ENCODE assay signal across 8 cellular contexts in genomic region chr17:38672788-38673713, GRCh38. TPM values are rescaled to one million over a fixed set of nuclear protein-coding genes. Genes with fewer than 3 reads are reported as not detected.
DNase-seq lines count a peak whose midpoint lies in the region; ATAC-seq and TF ChIP-seq lines count a peak whose summit lies in the region.

No MANE protein-coding gene starts in this region.

- peaks cover 53% of the 10 kb centered on the region for H3K27me3 Mint-ChIP-seq in T-helper 2 cell treated with Interferon-gamma antibody and Interleukin-4, amounts not matched to agents 5 μg/mL and 100 μg/mL, for 36 hours (ENCODE audit: low read depth)
- peaks cover 47% of the 10 kb centered on the region for H3K27me3 Mint-ChIP-seq in activated B cell treated with CpG ODN at 0.5 μM for 24 hours
- H3K27me3 Mint-ChIP-seq in stimulated activated naive B cell treated with anti-CD40 and anti-IgM and Interleukin-4, amounts not matched to agents 10 μg/mL and 1 μg/mL and 100 μg/mL, for 72 hours, result peaks cover 38 to 40% of the 10 kb centered on the region in 2 donors

- H3K9me3 Mint-ChIP-seq in T-helper 2 cell treated with Interferon-gamma antibody and Interleukin-4, amounts not matched to agents 5 μg/mL and 100 μg/mL, for 36 hours, result no peaks in the 10 kb centered on the region
- H3K9me3 Mint-ChIP-seq in activated B cell treated with CpG ODN at 0.5 μM for 24 hours, result no peaks in the 10 kb centered on the region
- no peaks in the 10 kb centered on the region for H3K9me3 Mint-ChIP-seq in stimulated activated naive B cell treated with anti-CD40 and anti-IgM and Interleukin-4, amounts not matched to agents 10 μg/mL and 1 μg/mL and 100 μg/mL, for 72 hours

- POLR2A ChIA-PET in activated B cell treated with CpG ODN at 0.5 μM for 24 hours (lab: Charles Lee), result interaction anchor here (1.5 kb wide), 1 partner anchor 79 kb away, joined by 4 read pairs; the partner anchor contains the start of gene PSMB3

- CTCF ChIA-PET in activated B cell treated with CpG ODN at 0.5 μM for 24 hours (lab: Charles Lee), result interaction anchor here (1.0 kb wide), 1 partner anchor 115 kb away, joined by 3 read pairs; no protein-coding TSS in a partner anchor

- intact Hi-C loops in activated B cell treated with CpG ODN at 0.5 μM for 24 hours (cut with micrococcal nuclease), result loop anchor here (10.0 kb wide), 2 partner anchors 192 to 482 kb away; partner anchors contain the start of gene PLXDC1

- H3K4me1 Mint-ChIP-seq in T-helper 2 cell treated with Interferon-gamma antibody and Interleukin-4, amounts not matched to agents 5 μg/mL and 100 μg/mL, for 36 hours (ENCODE audit: low read depth), result peaks cover 26% of the 10 kb centered on the region
- peaks cover 32% of the 10 kb centered on the region for H3K4me1 Mint-ChIP-seq in activated B cell treated with CpG ODN at 0.5 μM for 24 hours
- H3K4me1 Mint-ChIP-seq in stimulated activated naive B cell treated with anti-CD40 and anti-IgM and Interleukin-4, amounts not matched to agents 10 μg/mL and 1 μg/mL and 100 μg/mL, for 72 hours, result peaks cover 40 to 56% of the 10 kb centered on the region in 2 donors

- peak overlapping the region; percentile 50 for H3K4me3 Mint-ChIP-seq in T-helper 2 cell treated with Interferon-gamma antibody and Interleukin-4, amounts not matched to agents 5 μg/mL and 100 μg/mL, for 36 hours
- peak overlapping the region; percentile 11 for H3K4me3 Mint-ChIP-seq in activated B cell treated with CpG ODN at 0.5 μM for 24 hours
- H3K4me3 Mint-ChIP-seq in stimulated activated naive B cell treated with anti-CD40 and anti-IgM and Interleukin-4, amounts not matched to agents 10 μg/mL and 1 μg/mL and 100 μg/mL, for 72 hours, result peak overlapping the region; percentile 67 to 70

- H3K27ac Mint-ChIP-seq in T-helper 2 cell treated with Interferon-gamma antibody and Interleukin-4, amounts not matched to agents 5 μg/mL and 100 μg/mL, for 36 hours, result no peak overlapping the region
- no peak overlapping the region for H3K27ac Mint-ChIP-seq in activated B cell treated with CpG ODN at 0.5 μM for 24 hours
- H3K27ac Mint-ChIP-seq in stimulated activated naive B cell treated with anti-CD40 and anti-IgM and Interleukin-4, amounts not matched to agents 10 μg/mL and 1 μg/mL and 100 μg/mL, for 72 hours, result peak overlapping the region; percentile 42

- peak overlapping the region; percentile 33 for H3K4me3 ChIP-seq in iPS-11a (ENCODE audit: low read depth, low read length)

- no peak for ATAC-seq in activated B cell treated with CpG ODN at 0.5 μM for 24 hours (ENCODE audit: low read depth)
- no peak for ATAC-seq in stimulated activated naive B cell treated with anti-CD40 and anti-IgM and Interleukin-4, amounts not matched to agents 10 μg/mL and 1 μg/mL and 100 μg/mL, for 72 hours (replicated peaks)
- ATAC-seq in HG03175 (IDR thresholded peaks at IDR 0.05; ENCODE audit: unreplicated experiment), result no peak
- ATAC-seq in HG03025 (IDR thresholded peaks at IDR 0.05; ENCODE audit: low FRiP score, unreplicated experiment), result no peak

- H3K36me3 Mint-ChIP-seq in T-helper 2 cell treated with Interferon-gamma antibody and Interleukin-4, amounts not matched to agents 5 μg/mL and 100 μg/mL, for 36 hours (ENCODE audit: low read depth), result no peaks in the 10 kb centered on the region
- no peaks in the 10 kb centered on the region for H3K36me3 Mint-ChIP-seq in activated B cell treated with CpG ODN at 0.5 μM for 24 hours (ENCODE audit: low read depth)
- H3K36me3 Mint-ChIP-seq in stimulated activated naive B cell treated with anti-CD40 and anti-IgM and Interleukin-4, amounts not matched to agents 10 μg/mL and 1 μg/mL and 100 μg/mL, for 72 hours, result peaks cover 0 to 6% of the 10 kb centered on the region in 2 donors

- no peak for DNase-seq in T-helper 2 cell treated with Interferon-gamma antibody and Interleukin-4, amounts not matched to agents 5 μg/mL and 100 μg/mL, for 36 hours (ENCODE audit: low spot score)
- no peak for DNase-seq in T-helper 2 cell
- no peak for DNase-seq in activated B cell treated with CpG ODN at 0.5 μM for 24 hours
- no peak for DNase-seq in stimulated activated naive B cell treated with anti-CD40 and anti-IgM and Interleukin-4, amounts not matched to agents 10 μg/mL and 1 μg/mL and 100 μg/mL, for 72 hours
- DNase-seq in Ammon's horn (ENCODE audit: low spot score), result no peak

- no peak for TF ChIP-seq CTCF in activated B cell treated with CpG ODN at 0.5 μM for 24 hours (IDR thresholded peaks at IDR 0.05)

RNA-seq across cellular contexts. Expression of gene EPOP, which starts 1.7 kb away (rescaled TPM):
- 2.8 and 3.0 TPM in 2 replicates for total RNA-seq in activated B cell treated with CpG ODN at 0.5 μM for 24 hours

RNA-seq across cellular contexts. Expression of gene MLLT6, which starts 32.0 kb away (rescaled TPM):
- total RNA-seq in activated B cell treated with CpG ODN at 0.5 μM for 24 hours, result 166 and 192 TPM in 2 replicates

RNA-seq across cellular contexts. Expression of gene CISD3, which starts 57.1 kb away (rescaled TPM):
- total RNA-seq in activated B cell treated with CpG ODN at 0.5 μM for 24 hours, result 11.2 and 12.1 TPM in 2 replicates

Comparison
In these comparisons a context has a peak if more than half of its experiments do, and no peak if none do; other contexts are left out.
1. H3K4me3 Mint-ChIP-seq: peak in every context shown above with its lines; median percentile 68 in stimulated activated naive B cell treated with anti-CD40 and anti-IgM and Interleukin-4, amounts not matched to agents 10 μg/mL and 1 μg/mL and 100 μg/mL, for 72 hours; 50 in T-helper 2 cell treated with Interferon-gamma antibody and Interleukin-4, amounts not matched to agents 5 μg/mL and 100 μg/mL, for 36 hours; 11 in activated B cell treated with CpG ODN at 0.5 μM for 24 hours.